ENCODE assay signal across 10 cellular contexts in the genomic region with DNA sequence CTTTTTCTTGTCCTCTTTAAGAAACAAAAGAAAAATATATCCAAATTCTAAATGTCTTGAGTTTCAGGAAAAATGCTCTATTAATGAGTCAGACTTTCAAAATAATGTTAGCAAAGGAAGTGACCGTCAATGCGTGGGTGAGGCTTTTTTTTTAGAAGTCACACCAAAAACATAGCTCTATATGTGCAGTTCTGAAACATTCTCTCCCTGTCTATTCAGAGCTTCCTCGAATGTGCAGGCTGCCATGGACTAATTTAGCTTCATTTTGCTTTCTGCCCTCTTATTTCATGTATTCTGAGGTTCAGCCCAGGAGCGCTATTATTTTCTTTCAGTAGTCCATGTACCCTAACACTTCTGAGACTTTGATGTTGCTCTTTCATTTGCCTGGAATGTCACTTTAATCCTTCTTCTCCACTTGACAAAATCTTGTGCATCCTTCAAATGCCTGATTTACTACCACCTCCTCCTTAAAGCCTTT.
DNase-seq lines count a peak whose midpoint lies in the region; ATAC-seq and TF ChIP-seq lines count a peak whose summit lies in the region.
"Had no signal": no experiment of that assay in that cellular context is flagged by ENCODE, and none has a peak within 500 bp of the region (broad histone marks: within the 10 kb centered on the region; RNA-seq: fewer than 3 reads in every experiment).

No MANE protein-coding gene starts in this region.

- H3K27me3 ChIP-seq in suprapubic skin = no peaks in the 10 kb centered on the region
- H3K27me3 ChIP-seq: dorsolateral prefrontal cortex had no signal

- no peak for TF ChIP-seq POLR2A in suprapubic skin (IDR thresholded peaks at IDR 0.05)

- peak overlapping the region; percentile 25 for H3K27ac ChIP-seq in epithelial cell of prostate
- H3K27ac ChIP-seq in suprapubic skin = no peak overlapping the region

- no peaks in the 10 kb centered on the region for H3K9me3 ChIP-seq in suprapubic skin

- H3K4me3 ChIP-seq in suprapubic skin = no peak overlapping the region
- H3K4me3 ChIP-seq: dorsolateral prefrontal cortex had no signal

- TF ChIP-seq EP300 in suprapubic skin (IDR thresholded peaks at IDR 0.05) = no peak

- 47% methylated on average over 4 of the region's 4 CpGs for WGBS in suprapubic skin

- H3K4me1 ChIP-seq in suprapubic skin = no peaks in the 10 kb centered on the region

- TF ChIP-seq CTCF in suprapubic skin (IDR thresholded peaks at IDR 0.05) = no peak

- DNase-seq in A172 (ENCODE audit: low spot score) = peak; percentile 29
- peak; percentile 83 for DNase-seq in HT1080 (ENCODE audit: low read depth)
- DNase-seq in epithelial cell of prostate (ENCODE audit: low read depth, low spot score) = no peak
- no peak for DNase-seq in NCI-H1694 treated with DMSO at 0.1 percent for 48 hours (lab: John Stamatoyannopoulos, UW)
- DNase-seq in suprapubic skin (ENCODE audit: low spot score in 2 of 2) = no peak
- no peak for DNase-seq in COR-L47 (lab: John Stamatoyannopoulos, UW)
- DNase-seq: dorsolateral prefrontal cortex, GF-D8 had no signal

- H3K36me3 ChIP-seq in suprapubic skin = no peaks in the 10 kb centered on the region

- ATAC-seq in GM18858 (IDR thresholded peaks at IDR 0.05; ENCODE audit: unreplicated experiment) (peak; percentile 56), HG02840 (IDR thresholded peaks at IDR 0.05; ENCODE audit: low FRiP score, unreplicated experiment) (no peak)

Comparison
In these comparisons a context has a peak if more than half of its experiments do, and no peak if none do; other contexts are left out.
1. DNase-seq: peak in A172 (single experiment) and HT1080 (single experiment); none in epithelial cell of prostate (single experiment), NCI-H1694 treated with DMSO at 0.1 percent for 48 hours (single experiment), suprapubic skin (0 of 2) and COR-L47 (single experiment).